In the genomic region with DNA sequence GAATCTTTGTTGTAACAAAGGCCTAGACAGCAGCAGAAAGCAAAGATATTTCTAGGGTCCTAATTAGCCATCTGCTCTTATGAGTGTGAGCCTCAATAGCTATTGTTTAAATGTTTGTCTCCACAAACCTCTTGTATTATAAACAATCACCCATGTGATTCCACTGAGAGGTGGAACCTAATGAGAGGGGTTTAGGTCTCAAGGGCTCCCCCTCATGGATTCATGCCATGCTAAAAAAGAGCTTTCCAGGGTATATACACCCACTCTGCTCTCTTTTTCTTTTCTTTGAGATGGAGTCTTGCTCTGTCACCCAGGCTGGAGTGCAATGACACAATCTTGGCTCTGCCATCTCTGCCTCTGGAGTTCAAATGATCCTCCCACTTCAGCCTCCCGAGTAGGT, we compare ENCODE assay signal across 1 cellular context.
TF ChIP-seq lines count a peak whose summit lies in the region.

No MANE protein-coding gene starts in this region.

TF ChIP-seq in H1, 55 proteins besides CTCF, POLR2A, EP300 and RAD21 (continued from another document):
- TF ChIP-seq, protein P1, sequence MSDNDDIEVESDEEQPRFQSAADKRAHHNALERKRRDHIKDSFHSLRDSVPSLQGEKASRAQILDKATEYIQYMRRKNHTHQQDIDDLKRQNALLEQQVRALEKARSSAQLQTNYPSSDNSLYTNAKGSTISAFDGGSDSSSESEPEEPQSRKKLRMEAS (IDR thresholded peaks at IDR 0.05): no peak
- TF ChIP-seq CHD2 (IDR thresholded peaks at IDR 0.05; ENCODE audit: low read length): no peak
- no peak for TF ChIP-seq KDM5A (IDR thresholded peaks at IDR 0.05; ENCODE audit: low read length)
- TF ChIP-seq, protein P2, sequence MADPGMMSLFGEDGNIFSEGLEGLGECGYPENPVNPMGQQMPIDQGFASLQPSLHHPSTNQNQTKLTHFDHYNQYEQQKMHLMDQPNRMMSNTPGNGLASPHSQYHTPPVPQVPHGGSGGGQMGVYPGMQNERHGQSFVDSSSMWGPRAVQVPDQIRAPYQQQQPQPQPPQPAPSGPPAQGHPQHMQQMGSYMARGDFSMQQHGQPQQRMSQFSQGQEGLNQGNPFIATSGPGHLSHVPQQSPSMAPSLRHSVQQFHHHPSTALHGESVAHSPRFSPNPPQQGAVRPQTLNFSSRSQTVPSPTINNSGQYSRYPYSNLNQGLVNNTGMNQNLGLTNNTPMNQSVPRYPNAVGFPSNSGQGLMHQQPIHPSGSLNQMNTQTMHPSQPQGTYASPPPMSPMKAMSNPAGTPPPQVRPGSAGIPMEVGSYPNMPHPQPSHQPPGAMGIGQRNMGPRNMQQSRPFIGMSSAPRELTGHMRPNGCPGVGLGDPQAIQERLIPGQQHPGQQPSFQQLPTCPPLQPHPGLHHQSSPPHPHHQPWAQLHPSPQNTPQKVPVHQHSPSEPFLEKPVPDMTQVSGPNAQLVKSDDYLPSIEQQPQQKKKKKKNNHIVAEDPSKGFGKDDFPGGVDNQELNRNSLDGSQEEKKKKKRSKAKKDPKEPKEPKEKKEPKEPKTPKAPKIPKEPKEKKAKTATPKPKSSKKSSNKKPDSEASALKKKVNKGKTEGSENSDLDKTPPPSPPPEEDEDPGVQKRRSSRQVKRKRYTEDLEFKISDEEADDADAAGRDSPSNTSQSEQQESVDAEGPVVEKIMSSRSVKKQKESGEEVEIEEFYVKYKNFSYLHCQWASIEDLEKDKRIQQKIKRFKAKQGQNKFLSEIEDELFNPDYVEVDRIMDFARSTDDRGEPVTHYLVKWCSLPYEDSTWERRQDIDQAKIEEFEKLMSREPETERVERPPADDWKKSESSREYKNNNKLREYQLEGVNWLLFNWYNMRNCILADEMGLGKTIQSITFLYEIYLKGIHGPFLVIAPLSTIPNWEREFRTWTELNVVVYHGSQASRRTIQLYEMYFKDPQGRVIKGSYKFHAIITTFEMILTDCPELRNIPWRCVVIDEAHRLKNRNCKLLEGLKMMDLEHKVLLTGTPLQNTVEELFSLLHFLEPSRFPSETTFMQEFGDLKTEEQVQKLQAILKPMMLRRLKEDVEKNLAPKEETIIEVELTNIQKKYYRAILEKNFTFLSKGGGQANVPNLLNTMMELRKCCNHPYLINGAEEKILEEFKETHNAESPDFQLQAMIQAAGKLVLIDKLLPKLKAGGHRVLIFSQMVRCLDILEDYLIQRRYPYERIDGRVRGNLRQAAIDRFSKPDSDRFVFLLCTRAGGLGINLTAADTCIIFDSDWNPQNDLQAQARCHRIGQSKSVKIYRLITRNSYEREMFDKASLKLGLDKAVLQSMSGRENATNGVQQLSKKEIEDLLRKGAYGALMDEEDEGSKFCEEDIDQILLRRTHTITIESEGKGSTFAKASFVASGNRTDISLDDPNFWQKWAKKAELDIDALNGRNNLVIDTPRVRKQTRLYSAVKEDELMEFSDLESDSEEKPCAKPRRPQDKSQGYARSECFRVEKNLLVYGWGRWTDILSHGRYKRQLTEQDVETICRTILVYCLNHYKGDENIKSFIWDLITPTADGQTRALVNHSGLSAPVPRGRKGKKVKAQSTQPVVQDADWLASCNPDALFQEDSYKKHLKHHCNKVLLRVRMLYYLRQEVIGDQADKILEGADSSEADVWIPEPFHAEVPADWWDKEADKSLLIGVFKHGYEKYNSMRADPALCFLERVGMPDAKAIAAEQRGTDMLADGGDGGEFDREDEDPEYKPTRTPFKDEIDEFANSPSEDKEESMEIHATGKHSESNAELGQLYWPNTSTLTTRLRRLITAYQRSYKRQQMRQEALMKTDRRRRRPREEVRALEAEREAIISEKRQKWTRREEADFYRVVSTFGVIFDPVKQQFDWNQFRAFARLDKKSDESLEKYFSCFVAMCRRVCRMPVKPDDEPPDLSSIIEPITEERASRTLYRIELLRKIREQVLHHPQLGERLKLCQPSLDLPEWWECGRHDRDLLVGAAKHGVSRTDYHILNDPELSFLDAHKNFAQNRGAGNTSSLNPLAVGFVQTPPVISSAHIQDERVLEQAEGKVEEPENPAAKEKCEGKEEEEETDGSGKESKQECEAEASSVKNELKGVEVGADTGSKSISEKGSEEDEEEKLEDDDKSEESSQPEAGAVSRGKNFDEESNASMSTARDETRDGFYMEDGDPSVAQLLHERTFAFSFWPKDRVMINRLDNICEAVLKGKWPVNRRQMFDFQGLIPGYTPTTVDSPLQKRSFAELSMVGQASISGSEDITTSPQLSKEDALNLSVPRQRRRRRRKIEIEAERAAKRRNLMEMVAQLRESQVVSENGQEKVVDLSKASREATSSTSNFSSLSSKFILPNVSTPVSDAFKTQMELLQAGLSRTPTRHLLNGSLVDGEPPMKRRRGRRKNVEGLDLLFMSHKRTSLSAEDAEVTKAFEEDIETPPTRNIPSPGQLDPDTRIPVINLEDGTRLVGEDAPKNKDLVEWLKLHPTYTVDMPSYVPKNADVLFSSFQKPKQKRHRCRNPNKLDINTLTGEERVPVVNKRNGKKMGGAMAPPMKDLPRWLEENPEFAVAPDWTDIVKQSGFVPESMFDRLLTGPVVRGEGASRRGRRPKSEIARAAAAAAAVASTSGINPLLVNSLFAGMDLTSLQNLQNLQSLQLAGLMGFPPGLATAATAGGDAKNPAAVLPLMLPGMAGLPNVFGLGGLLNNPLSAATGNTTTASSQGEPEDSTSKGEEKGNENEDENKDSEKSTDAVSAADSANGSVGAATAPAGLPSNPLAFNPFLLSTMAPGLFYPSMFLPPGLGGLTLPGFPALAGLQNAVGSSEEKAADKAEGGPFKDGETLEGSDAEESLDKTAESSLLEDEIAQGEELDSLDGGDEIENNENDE (IDR thresholded peaks at IDR 0.05; ENCODE audit: insufficient replicate concordance, low read length): no peak
- TF ChIP-seq POU5F1 (IDR thresholded peaks at IDR 0.05; ENCODE audit: low read depth, low read length): no peak
- TF ChIP-seq POLR2AphosphoS5 (IDR thresholded peaks at IDR 0.05; ENCODE audit: low read depth, low read length): no peak
- TF ChIP-seq CBX5 (IDR thresholded peaks at IDR 0.05; ENCODE audit: low read depth, low read length): no peak
- TF ChIP-seq YY1 (IDR thresholded peaks at IDR 0.05; ENCODE audit: low read depth, low read length): no peak
- TF ChIP-seq GABPA (IDR thresholded peaks at IDR 0.05; ENCODE audit: borderline replicate concordance, insufficient read depth, low read length): no peak
- no peak for TF ChIP-seq EZH2 (IDR thresholded peaks at IDR 0.05; ENCODE audit: low read depth, low read length, severe bottlenecking)
- no peak for TF ChIP-seq SP1 (IDR thresholded peaks at IDR 0.05; ENCODE audit: low read depth, low read length)
- no peak for TF ChIP-seq TEAD4 (IDR thresholded peaks at IDR 0.05; ENCODE audit: low read depth, low read length)
- no peak for TF ChIP-seq TAF7 (optimal IDR thresholded peaks at IDR 0.05; ENCODE audit: borderline replicate concordance, low read depth, low read length)
- no peak for TF ChIP-seq BACH1 (IDR thresholded peaks at IDR 0.05; ENCODE audit: low read length)
